Comparison of ENCODE assay signal across 10 cellular contexts in genomic region chr5:171520300-171521170, GRCh38.
DNase-seq lines count a peak whose midpoint lies in the region; ATAC-seq and FAIRE-seq lines count a peak whose summit lies in the region.
"Had no signal": no experiment of that assay in that cellular context is flagged by ENCODE, and none has a peak within 500 bp of the region (broad histone marks: within the 10 kb centered on the region; RNA-seq: fewer than 3 reads in every experiment).

No MANE protein-coding gene starts in this region.

- H3K4me3 Mint-ChIP-seq in stimulated activated effector memory CD8-positive, alpha-beta T cell treated with anti-CD3 and anti-CD28 coated beads, Interleukin-12 subunit alpha, Interleukin-12 subunit beta, amount 100 ng/mL, for 72 hours, result no peak overlapping the region
- H3K4me3 Mint-ChIP-seq: central memory CD8-positive, alpha-beta T cell had no signal

- no peaks in the 10 kb centered on the region for H3K9me3 Mint-ChIP-seq in stimulated activated effector memory CD8-positive, alpha-beta T cell treated with anti-CD3 and anti-CD28 coated beads, Interleukin-12 subunit alpha, Interleukin-12 subunit beta, amount 100 ng/mL, for 72 hours
- H3K9me3 Mint-ChIP-seq: central memory CD8-positive, alpha-beta T cell had no signal

- no peak for FAIRE-seq in urothelium cell line (lab: Jason Lieb, UNC)

- H3K4me1 Mint-ChIP-seq in stimulated activated effector memory CD8-positive, alpha-beta T cell treated with anti-CD3 and anti-CD28 coated beads, Interleukin-12 subunit alpha, Interleukin-12 subunit beta, amount 100 ng/mL, for 72 hours, result peaks cover 6% of the 10 kb centered on the region
- H3K4me1 Mint-ChIP-seq: central memory CD8-positive, alpha-beta T cell had no signal

- no peak for ATAC-seq in stimulated activated effector memory CD8-positive, alpha-beta T cell treated with anti-CD3 and anti-CD28 coated beads, Interleukin-12 subunit alpha, Interleukin-12 subunit beta, amount 100 ng/mL, for 72 hours
- ATAC-seq in stimulated activated naive CD8-positive, alpha-beta T cell treated with anti-CD3 and anti-CD28 coated beads, Interleukin-15, Interleukin-2, amounts not matched to agents 100 U/mL and 50 U/mL, for 24 hours, result no peak

- DNase-seq in LHCN-M2 (ENCODE audit: low read depth), result peak; percentile 53
- DNase-seq in dermis blood vessel endothelial cell, result peak; percentile 45
- peak; percentile 87 for DNase-seq in left kidney (ENCODE audit: low read depth, low spot score)
- DNase-seq in urothelium cell line (ENCODE audit: low spot score), result peak; percentile 80
- no peak for DNase-seq in stimulated activated effector memory CD8-positive, alpha-beta T cell treated with anti-CD3 and anti-CD28 coated beads, Interleukin-12 subunit alpha, Interleukin-12 subunit beta, amount 100 ng/mL, for 72 hours (ENCODE audit: low spot score in 2 of 2)
- no peak for DNase-seq in stimulated activated naive CD8-positive, alpha-beta T cell treated with anti-CD3 and anti-CD28 coated beads, Interleukin-15, Interleukin-2, amounts not matched to agents 100 U/mL and 50 U/mL, for 24 hours
- no peak for DNase-seq in CD1c-positive myeloid dendritic cell (ENCODE audit: extremely low spot score)
- no peak for DNase-seq in NCI-H1694 treated with DMSO at 0.1 percent for 48 hours (lab: John Stamatoyannopoulos, UW)
- DNase-seq: activated CD4-positive, alpha-beta T cell treated with anti-CD3 and anti-CD28 coated beads, Interleukin-2, amount 50 U/mL, for 4 hours had no signal

- H3K27ac Mint-ChIP-seq in stimulated activated effector memory CD8-positive, alpha-beta T cell treated with anti-CD3 and anti-CD28 coated beads, Interleukin-12 subunit alpha, Interleukin-12 subunit beta, amount 100 ng/mL, for 72 hours, result no peak overlapping the region

- H3K36me3 Mint-ChIP-seq in stimulated activated effector memory CD8-positive, alpha-beta T cell treated with anti-CD3 and anti-CD28 coated beads, Interleukin-12 subunit alpha, Interleukin-12 subunit beta, amount 100 ng/mL, for 72 hours, result no peaks in the 10 kb centered on the region

Comparison
In these comparisons a context has a peak if more than half of its experiments do, and no peak if none do; other contexts are left out.
1. DNase-seq: peak in LHCN-M2 (single experiment), dermis blood vessel endothelial cell (single experiment), left kidney (single experiment) and urothelium cell line (single experiment); none in stimulated activated effector memory CD8-positive, alpha-beta T cell treated with anti-CD3 and anti-CD28 coated beads, Interleukin-12 subunit alpha, Interleukin-12 subunit beta, amount 100 ng/mL, for 72 hours (0 of 2), stimulated activated naive CD8-positive, alpha-beta T cell treated with anti-CD3 and anti-CD28 coated beads, Interleukin-15, Interleukin-2, amounts not matched to agents 100 U/mL and 50 U/mL, for 24 hours (single experiment), CD1c-positive myeloid dendritic cell (single experiment) and NCI-H1694 treated with DMSO at 0.1 percent for 48 hours (single experiment).